ENCODE assay signal across 1 cellular context in the genomic region with DNA sequence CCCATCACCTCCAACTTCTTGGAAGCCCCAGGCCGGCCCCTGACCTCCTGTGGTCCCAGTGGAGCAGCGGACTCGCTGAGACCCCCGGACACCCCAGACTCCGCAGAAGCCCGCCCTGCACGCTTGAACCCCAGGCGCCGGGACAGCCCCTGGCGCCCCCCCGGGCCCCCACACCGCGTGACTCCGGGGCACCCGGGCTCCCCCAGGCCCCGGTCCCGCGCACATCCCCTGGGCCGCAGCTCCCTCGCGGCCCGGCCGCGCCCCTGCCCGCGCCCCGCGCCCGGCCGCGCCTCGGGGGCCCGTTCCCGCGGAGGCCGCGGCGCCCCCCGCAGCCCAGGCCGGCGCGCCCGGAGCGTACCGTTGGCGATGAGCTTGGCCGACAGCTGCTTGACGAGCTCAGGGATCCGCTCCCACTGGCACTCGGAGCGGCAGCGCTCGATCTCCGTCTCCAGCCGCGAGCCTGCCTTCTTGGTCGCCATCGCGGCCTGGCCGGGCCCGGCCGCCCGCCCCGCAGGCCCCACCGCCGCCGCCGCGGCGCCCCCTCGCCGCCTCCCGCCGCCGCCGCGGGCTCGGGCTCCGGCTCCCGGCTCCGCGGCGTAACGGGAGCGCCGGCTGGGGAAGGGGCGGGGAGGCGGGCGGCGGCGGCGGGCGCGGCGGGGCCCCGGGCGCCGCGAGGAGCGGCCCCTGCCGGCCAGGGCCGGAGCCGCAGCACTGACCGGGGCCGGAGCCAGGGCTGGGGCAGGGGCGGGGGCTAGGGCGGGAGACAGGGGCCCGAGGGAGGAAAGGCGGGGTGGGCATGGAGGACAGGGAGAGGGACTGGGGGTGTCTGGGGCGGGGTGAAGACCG.
TF ChIP-seq lines count a peak whose summit lies in the region.

A gene with protein sequence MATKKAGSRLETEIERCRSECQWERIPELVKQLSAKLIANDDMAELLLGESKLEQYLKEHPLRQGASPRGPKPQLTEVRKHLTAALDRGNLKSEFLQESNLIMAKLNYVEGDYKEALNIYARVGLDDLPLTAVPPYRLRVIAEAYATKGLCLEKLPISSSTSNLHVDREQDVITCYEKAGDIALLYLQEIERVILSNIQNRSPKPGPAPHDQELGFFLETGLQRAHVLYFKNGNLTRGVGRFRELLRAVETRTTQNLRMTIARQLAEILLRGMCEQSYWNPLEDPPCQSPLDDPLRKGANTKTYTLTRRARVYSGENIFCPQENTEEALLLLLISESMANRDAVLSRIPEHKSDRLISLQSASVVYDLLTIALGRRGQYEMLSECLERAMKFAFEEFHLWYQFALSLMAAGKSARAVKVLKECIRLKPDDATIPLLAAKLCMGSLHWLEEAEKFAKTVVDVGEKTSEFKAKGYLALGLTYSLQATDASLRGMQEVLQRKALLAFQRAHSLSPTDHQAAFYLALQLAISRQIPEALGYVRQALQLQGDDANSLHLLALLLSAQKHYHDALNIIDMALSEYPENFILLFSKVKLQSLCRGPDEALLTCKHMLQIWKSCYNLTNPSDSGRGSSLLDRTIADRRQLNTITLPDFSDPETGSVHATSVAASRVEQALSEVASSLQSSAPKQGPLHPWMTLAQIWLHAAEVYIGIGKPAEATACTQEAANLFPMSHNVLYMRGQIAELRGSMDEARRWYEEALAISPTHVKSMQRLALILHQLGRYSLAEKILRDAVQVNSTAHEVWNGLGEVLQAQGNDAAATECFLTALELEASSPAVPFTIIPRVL (minus strand): TSS at position 614 of the 846 bp plus-strand sequence. CDS start 135 bp downstream, at position 479.

TF ChIP-seq in neural cell, 6 proteins besides CTCF, POLR2A, EP300 and RAD21 (continued from another document):
- TF ChIP-seq, protein P1, sequence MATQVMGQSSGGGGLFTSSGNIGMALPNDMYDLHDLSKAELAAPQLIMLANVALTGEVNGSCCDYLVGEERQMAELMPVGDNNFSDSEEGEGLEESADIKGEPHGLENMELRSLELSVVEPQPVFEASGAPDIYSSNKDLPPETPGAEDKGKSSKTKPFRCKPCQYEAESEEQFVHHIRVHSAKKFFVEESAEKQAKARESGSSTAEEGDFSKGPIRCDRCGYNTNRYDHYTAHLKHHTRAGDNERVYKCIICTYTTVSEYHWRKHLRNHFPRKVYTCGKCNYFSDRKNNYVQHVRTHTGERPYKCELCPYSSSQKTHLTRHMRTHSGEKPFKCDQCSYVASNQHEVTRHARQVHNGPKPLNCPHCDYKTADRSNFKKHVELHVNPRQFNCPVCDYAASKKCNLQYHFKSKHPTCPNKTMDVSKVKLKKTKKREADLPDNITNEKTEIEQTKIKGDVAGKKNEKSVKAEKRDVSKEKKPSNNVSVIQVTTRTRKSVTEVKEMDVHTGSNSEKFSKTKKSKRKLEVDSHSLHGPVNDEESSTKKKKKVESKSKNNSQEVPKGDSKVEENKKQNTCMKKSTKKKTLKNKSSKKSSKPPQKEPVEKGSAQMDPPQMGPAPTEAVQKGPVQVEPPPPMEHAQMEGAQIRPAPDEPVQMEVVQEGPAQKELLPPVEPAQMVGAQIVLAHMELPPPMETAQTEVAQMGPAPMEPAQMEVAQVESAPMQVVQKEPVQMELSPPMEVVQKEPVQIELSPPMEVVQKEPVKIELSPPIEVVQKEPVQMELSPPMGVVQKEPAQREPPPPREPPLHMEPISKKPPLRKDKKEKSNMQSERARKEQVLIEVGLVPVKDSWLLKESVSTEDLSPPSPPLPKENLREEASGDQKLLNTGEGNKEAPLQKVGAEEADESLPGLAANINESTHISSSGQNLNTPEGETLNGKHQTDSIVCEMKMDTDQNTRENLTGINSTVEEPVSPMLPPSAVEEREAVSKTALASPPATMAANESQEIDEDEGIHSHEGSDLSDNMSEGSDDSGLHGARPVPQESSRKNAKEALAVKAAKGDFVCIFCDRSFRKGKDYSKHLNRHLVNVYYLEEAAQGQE (IDR thresholded peaks at IDR 0.05; ENCODE audit: borderline replicate concordance), result no peak
